ENCODE assay signal across 1 cellular context in genomic region chr9:16575142-16575877, GRCh38.
TF ChIP-seq lines count a peak whose summit lies in the region.

No MANE protein-coding gene starts in this region.

TF ChIP-seq in Ishikawa, 13 proteins besides CTCF, POLR2A, EP300 and RAD21 (continued from another document):
- TF ChIP-seq, protein P1, sequence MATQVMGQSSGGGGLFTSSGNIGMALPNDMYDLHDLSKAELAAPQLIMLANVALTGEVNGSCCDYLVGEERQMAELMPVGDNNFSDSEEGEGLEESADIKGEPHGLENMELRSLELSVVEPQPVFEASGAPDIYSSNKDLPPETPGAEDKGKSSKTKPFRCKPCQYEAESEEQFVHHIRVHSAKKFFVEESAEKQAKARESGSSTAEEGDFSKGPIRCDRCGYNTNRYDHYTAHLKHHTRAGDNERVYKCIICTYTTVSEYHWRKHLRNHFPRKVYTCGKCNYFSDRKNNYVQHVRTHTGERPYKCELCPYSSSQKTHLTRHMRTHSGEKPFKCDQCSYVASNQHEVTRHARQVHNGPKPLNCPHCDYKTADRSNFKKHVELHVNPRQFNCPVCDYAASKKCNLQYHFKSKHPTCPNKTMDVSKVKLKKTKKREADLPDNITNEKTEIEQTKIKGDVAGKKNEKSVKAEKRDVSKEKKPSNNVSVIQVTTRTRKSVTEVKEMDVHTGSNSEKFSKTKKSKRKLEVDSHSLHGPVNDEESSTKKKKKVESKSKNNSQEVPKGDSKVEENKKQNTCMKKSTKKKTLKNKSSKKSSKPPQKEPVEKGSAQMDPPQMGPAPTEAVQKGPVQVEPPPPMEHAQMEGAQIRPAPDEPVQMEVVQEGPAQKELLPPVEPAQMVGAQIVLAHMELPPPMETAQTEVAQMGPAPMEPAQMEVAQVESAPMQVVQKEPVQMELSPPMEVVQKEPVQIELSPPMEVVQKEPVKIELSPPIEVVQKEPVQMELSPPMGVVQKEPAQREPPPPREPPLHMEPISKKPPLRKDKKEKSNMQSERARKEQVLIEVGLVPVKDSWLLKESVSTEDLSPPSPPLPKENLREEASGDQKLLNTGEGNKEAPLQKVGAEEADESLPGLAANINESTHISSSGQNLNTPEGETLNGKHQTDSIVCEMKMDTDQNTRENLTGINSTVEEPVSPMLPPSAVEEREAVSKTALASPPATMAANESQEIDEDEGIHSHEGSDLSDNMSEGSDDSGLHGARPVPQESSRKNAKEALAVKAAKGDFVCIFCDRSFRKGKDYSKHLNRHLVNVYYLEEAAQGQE (IDR thresholded peaks at IDR 0.05; ENCODE audit: low read depth), result no peak
- no peak for TF ChIP-seq NFIC (IDR thresholded peaks at IDR 0.05)
